In genomic region chr12:49109631-49110172, GRCh38 we compare ENCODE assay signal across 8 cellular contexts. TPM values are rescaled to one million over a fixed set of nuclear protein-coding genes. Genes with fewer than 3 reads are reported as not detected.
DNase-seq lines count a peak whose midpoint lies in the region; ATAC-seq and TF ChIP-seq lines count a peak whose summit lies in the region.

No MANE protein-coding gene starts in this region.

- POLR2A ChIA-PET in T-cell (lab: Charles Lee): interaction anchor here (0.8 to 2.1 kb wide), 7 partner anchors 10 to 80 kb away, joined by 3 to 14 read pairs (median 4); partner anchors contain the start of genes TUBA1A (in 1 of the 2) and TUBA1B (in 1 of the 2)

- ATAC-seq in T-cell (replicated peaks in 1 of 4) (no peak), GM21447 (IDR thresholded peaks at IDR 0.05; ENCODE audit: unreplicated experiment) (no peak), left lobe of liver (no peak)

- H3K4me3 ChIP-seq in GM12864 (ENCODE audit: low read depth, low read length) (peak overlapping the region; percentile 94), fibroblast of the aortic adventitia (ENCODE audit: low read depth, low read length) (peak overlapping the region; percentile 90)

- DNase-seq in GM12864 (ENCODE audit: low read depth) (no peak), T-cell (no peak), fibroblast of the aortic adventitia (ENCODE audit: low read depth) (peak; percentile 13), retina (peak; percentile 55), left lobe of liver (ENCODE audit: low spot score) (no peak), ACHN (no peak), foreskin melanocyte (no peak)

- TF ChIP-seq CTCF in GM12864 (IDR thresholded peaks at IDR 0.05; ENCODE audit: low read depth, low read length, missing control alignments) (no peak), fibroblast of the aortic adventitia (IDR thresholded peaks at IDR 0.05; ENCODE audit: insufficient read depth, low read length) (no peak)

- no peaks in the 10 kb centered on the region for H3K9me3 Mint-ChIP-seq in T-cell

- in situ Hi-C loops in ACHN (cut with HindIII; ENCODE audit: low pct_ligation_motif_present, low pct_unique_long_range_greater_than_20kb, low sequenced_read_pairs): no loop called here

- peaks cover 10% of the 10 kb centered on the region for H3K36me3 Mint-ChIP-seq in T-cell

- peak overlapping the region; percentile 93 to 99 for H3K27ac Mint-ChIP-seq in T-cell

- CTCF ChIA-PET in T-cell (lab: Charles Lee): interaction anchor here (0.5 to 4.5 kb wide), 4 partner anchors 9 to 125 kb away, joined by 3 to 54 read pairs (median 8); partner anchors contain the start of gene TUBA1B (in 1 of the 2)

- peak overlapping the region; percentile 99 for H3K4me3 Mint-ChIP-seq in T-cell

- H3K4me1 Mint-ChIP-seq in T-cell: peaks cover 43 to 50% (median 46%) of the 10 kb centered on the region in 3 donors

- H3K27me3 Mint-ChIP-seq in T-cell: no peaks in the 10 kb centered on the region

RNA-seq across cellular contexts. Expression of gene LMBR1L, which starts 0.9 kb away (rescaled TPM):
- total RNA-seq in T-cell (100 to 1,000 TPM; 159 to 302 (median 224) TPM), fibroblast of the aortic adventitia (ENCODE audit: low replicate concordance) (20.2 and 57.3 TPM in 2 replicates), left lobe of liver (17.7 TPM)

RNA-seq across cellular contexts. Expression of gene DHH, which starts 15.1 kb away (rescaled TPM):
- total RNA-seq in T-cell (under 1 TPM; 0.12 to 0.45 (median 0.38) TPM), fibroblast of the aortic adventitia (ENCODE audit: low replicate concordance) (0.41 TPM in 1 of 2 replicates, not detected in the other), left lobe of liver (not detected)

RNA-seq across cellular contexts. Expression of gene TUBA1B, which starts 21.5 kb away (rescaled TPM):
- total RNA-seq in T-cell (100 to 1,000 TPM; 167 to 232 (median 205) TPM), fibroblast of the aortic adventitia (ENCODE audit: low replicate concordance) (159 and 2,451 TPM in 2 replicates), left lobe of liver (144 TPM)

RNA-seq across cellular contexts. Expression of gene RHEBL1, which starts 39.9 kb away (rescaled TPM):
- total RNA-seq in T-cell (1 to 10 TPM; 2.3 to 5.3 (median 2.5) TPM), fibroblast of the aortic adventitia (ENCODE audit: low replicate concordance) (0.25 and 0.54 TPM in 2 replicates), left lobe of liver (0.18 TPM)

RNA-seq across cellular contexts. Expression of gene KMT2D, which starts 49.1 kb away (rescaled TPM):
- total RNA-seq in T-cell: 100 to 1,000 TPM; 135 to 161 (median 152) TPM
- total RNA-seq in fibroblast of the aortic adventitia (ENCODE audit: low replicate concordance): 22.6 and 23.8 TPM in 2 replicates
- total RNA-seq in left lobe of liver: 44.8 TPM

Comparison
In these comparisons a context has a peak if more than half of its experiments do, and no peak if none do; other contexts are left out.
1. DNase-seq: peak in fibroblast of the aortic adventitia (single experiment) and retina (single experiment); none in GM12864 (single experiment), T-cell (0 of 34), left lobe of liver (single experiment), ACHN (single experiment) and foreskin melanocyte (single experiment).